In genomic region chr19:31356587-31357314, GRCh38 we compare ENCODE assay signal across 2 cellular contexts.
TF ChIP-seq lines count a peak whose summit lies in the region.

No MANE protein-coding gene starts in this region.

TF ChIP-seq in liver, 16 proteins besides CTCF, POLR2A, EP300 and RAD21 (continued from another document):
- TF ChIP-seq ZBTB33 (IDR thresholded peaks at IDR 0.05) (no peak), RXRA (IDR thresholded peaks at IDR 0.05) (no peak)

TF ChIP-seq in HepG2, 621 proteins besides CTCF, POLR2A, EP300 and RAD21 (continued from another document):
- TF ChIP-seq AKNA (CRISPR knock-in tag; IDR thresholded peaks at IDR 0.05; ENCODE audit: borderline replicate concordance) (no peak), NFIB (CRISPR knock-in tag; IDR thresholded peaks at IDR 0.05; ENCODE audit: borderline replicate concordance) (no peak), ZSCAN20 (CRISPR knock-in tag; IDR thresholded peaks at IDR 0.05; ENCODE audit: borderline replicate concordance) (no peak), KAT7 (CRISPR knock-in tag; IDR thresholded peaks at IDR 0.05; ENCODE audit: borderline replicate concordance) (no peak), DR1 (CRISPR knock-in tag; IDR thresholded peaks at IDR 0.05) (no peak), ZKSCAN8 (CRISPR knock-in tag; IDR thresholded peaks at IDR 0.05; ENCODE audit: borderline replicate concordance) (no peak), HES4 (CRISPR knock-in tag; IDR thresholded peaks at IDR 0.05; ENCODE audit: borderline replicate concordance) (no peak), ZNF224 (CRISPR knock-in tag; IDR thresholded peaks at IDR 0.05) (no peak), ZBTB40 (IDR thresholded peaks at IDR 0.05) (no peak), ZBTB40 (CRISPR knock-in tag; IDR thresholded peaks at IDR 0.05) (no peak), ZNF652 (CRISPR knock-in tag; IDR thresholded peaks at IDR 0.05; ENCODE audit: borderline replicate concordance, low read depth) (no peak), ZBTB8A (CRISPR knock-in tag; IDR thresholded peaks at IDR 0.05; ENCODE audit: borderline replicate concordance, low read depth) (no peak), TEF (CRISPR knock-in tag; IDR thresholded peaks at IDR 0.05) (no peak), NBN (conservative IDR thresholded peaks at IDR 0.05) (no peak)
